10 cellular contexts compared by ENCODE assay signal in the genomic region with DNA sequence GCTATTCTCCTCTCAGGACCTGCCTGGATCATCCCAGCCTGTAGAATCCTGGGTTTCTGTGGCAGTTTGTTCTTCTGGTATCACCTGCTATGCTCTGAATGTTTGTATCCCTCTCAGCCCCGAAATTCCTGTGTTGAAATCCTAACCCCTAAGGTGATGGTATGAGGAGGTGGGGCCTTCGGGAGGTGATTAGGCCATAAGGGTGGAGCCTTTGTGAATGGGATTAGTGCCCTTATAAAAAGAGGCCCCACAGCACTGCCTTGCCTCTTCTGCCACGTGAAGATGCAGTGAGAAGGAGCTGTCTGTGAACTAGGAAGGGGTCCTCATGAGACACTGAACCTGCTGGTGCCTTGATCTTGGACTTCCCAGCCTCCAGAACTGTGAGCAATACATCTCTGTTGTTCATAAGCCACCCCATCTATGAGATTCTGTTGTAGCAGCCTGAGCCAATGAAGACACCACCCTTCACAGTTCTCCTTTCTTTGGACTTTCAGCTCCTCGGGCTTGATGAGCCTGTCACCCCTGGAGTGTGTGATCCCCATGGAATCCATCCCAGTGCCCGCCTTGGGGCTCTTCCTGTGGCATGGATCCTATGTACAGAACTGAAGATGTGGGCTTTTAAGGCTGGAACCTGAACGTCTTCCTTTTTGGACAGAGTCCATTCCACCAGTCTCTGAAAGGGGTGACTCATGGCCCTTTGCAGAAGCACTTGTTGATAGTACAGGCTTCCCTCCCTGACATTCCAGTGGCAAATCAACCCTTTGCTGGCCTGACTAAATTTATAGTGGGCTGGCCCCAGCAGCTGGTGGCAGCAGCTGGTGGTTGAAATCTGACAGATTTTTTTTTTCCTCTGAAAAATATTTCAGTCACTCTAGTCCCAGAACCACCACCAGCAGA.
DNase-seq lines count a peak whose midpoint lies in the region; ATAC-seq and TF ChIP-seq lines count a peak whose summit lies in the region.
"Had no signal": no experiment of that assay in that cellular context is flagged by ENCODE, and none has a peak within 500 bp of the region (broad histone marks: within the 10 kb centered on the region; RNA-seq: fewer than 3 reads in every experiment).

No MANE protein-coding gene starts in this region.

- H3K27me3 Mint-ChIP-seq in CD4-positive, alpha-beta memory T cell = peaks cover 5 to 7% of the 10 kb centered on the region in 2 donors

- in situ Hi-C loops in KBM-7 (cut with MboI; ENCODE audit: low pct_unique_long_range_greater_than_20kb, low sequenced_read_pairs) = no loop called here

- H3K27me3 ChIP-seq in SJSA1 (replicated peaks) (no peaks in the 10 kb centered on the region), psoas muscle (ENCODE audit: insufficient read depth in 3 of 3, low read length in 2 of 3) (no peaks in the 10 kb centered on the region)
- no peaks in the 10 kb centered on the region for H3K27me3 ChIP-seq in CD4-positive, alpha-beta memory T cell (ENCODE audit: insufficient read depth, low read length)

- CTCF ChIA-PET in CD4-positive, alpha-beta memory T cell (lab: Charles Lee; ENCODE audit: partially characterized antibody) = no interaction called here

- H3K4me3 Mint-ChIP-seq in CD4-positive, alpha-beta memory T cell = no peak overlapping the region
- H3K4me3 Mint-ChIP-seq: stimulated activated effector memory CD8-positive, alpha-beta T cell treated with anti-CD3 and anti-CD28 coated beads, Interleukin-12 subunit alpha, Interleukin-12 subunit beta, amount 100 ng/mL, for 72 hours had no signal

- no peaks in the 10 kb centered on the region for H3K9me3 ChIP-seq in SJSA1 (replicated peaks)
- no peaks in the 10 kb centered on the region for H3K9me3 ChIP-seq in psoas muscle
- H3K9me3 ChIP-seq in CD4-positive, alpha-beta memory T cell (ENCODE audit: control insufficient read depth in 1 of 2, low read length in 2 of 2) = no peaks in the 10 kb centered on the region

- POLR2A ChIA-PET in CD4-positive, alpha-beta memory T cell (lab: Charles Lee; ENCODE audit: partially characterized antibody) = no interaction called here

- H3K36me3 Mint-ChIP-seq in CD4-positive, alpha-beta memory T cell = no peaks in the 10 kb centered on the region
- H3K36me3 Mint-ChIP-seq: stimulated activated effector memory CD8-positive, alpha-beta T cell treated with anti-CD3 and anti-CD28 coated beads, Interleukin-12 subunit alpha, Interleukin-12 subunit beta, amount 100 ng/mL, for 72 hours had no signal

- DNase-seq in EH (ENCODE audit: low read depth) (peak; percentile 97), SJSA1 (ENCODE audit: low read depth in 1 of 2, low spot score in 2 of 2) (peak; percentile 72 to 81), foreskin melanocyte (peak; percentile 62), psoas muscle (no peak), KBM-7 (no peak)
- DNase-seq in CD4-positive, alpha-beta memory T cell = no peak
- DNase-seq: activated CD4-positive, CD25-positive, alpha-beta regulatory T cell had no signal

- H3K27ac ChIP-seq in SJSA1 = peak overlapping the region; percentile 25; the same call in 1 of the 2 replicates
- H3K27ac ChIP-seq in psoas muscle = peak overlapping the region; percentile 86
- no peak overlapping the region for H3K27ac ChIP-seq in CD4-positive, alpha-beta memory T cell (ENCODE audit: low read depth, low read length)

- WGBS in psoas muscle, 3 donors = 29 to 50% (median 44%) methylated on average over 6 of the region's 6 CpGs

- ATAC-seq in psoas muscle (peak; percentile 83 to 89 (median 87)), GM21381 (IDR thresholded peaks at IDR 0.05; ENCODE audit: unreplicated experiment) (no peak), HG02588 (IDR thresholded peaks at IDR 0.05; ENCODE audit: unreplicated experiment) (no peak)
- ATAC-seq: stimulated activated effector memory CD8-positive, alpha-beta T cell treated with anti-CD3 and anti-CD28 coated beads, Interleukin-12 subunit alpha, Interleukin-12 subunit beta, amount 100 ng/mL, for 72 hours had no signal

- H3K27ac Mint-ChIP-seq in CD4-positive, alpha-beta memory T cell = no peak overlapping the region
- H3K27ac Mint-ChIP-seq: stimulated activated effector memory CD8-positive, alpha-beta T cell treated with anti-CD3 and anti-CD28 coated beads, Interleukin-12 subunit alpha, Interleukin-12 subunit beta, amount 100 ng/mL, for 72 hours had no signal

- TF ChIP-seq CTCF in psoas muscle (IDR thresholded peaks at IDR 0.05) = no peak

- no peak overlapping the region for H3K4me3 ChIP-seq in SJSA1
- peak overlapping the region; percentile 47 for H3K4me3 ChIP-seq in psoas muscle
- H3K4me3 ChIP-seq in CD4-positive, alpha-beta memory T cell (ENCODE audit: low read length in 2 of 2) = no peak overlapping the region

- H3K9me3 Mint-ChIP-seq in CD4-positive, alpha-beta memory T cell = peaks cover 0 to 1% (median 0%) of the 10 kb centered on the region in 8 donors
- H3K9me3 Mint-ChIP-seq: stimulated activated effector memory CD8-positive, alpha-beta T cell treated with anti-CD3 and anti-CD28 coated beads, Interleukin-12 subunit alpha, Interleukin-12 subunit beta, amount 100 ng/mL, for 72 hours had no signal

- no peaks in the 10 kb centered on the region for H3K4me1 Mint-ChIP-seq in CD4-positive, alpha-beta memory T cell
- H3K4me1 Mint-ChIP-seq: stimulated activated effector memory CD8-positive, alpha-beta T cell treated with anti-CD3 and anti-CD28 coated beads, Interleukin-12 subunit alpha, Interleukin-12 subunit beta, amount 100 ng/mL, for 72 hours had no signal

- H3K4me1 ChIP-seq in SJSA1 (replicated peaks) = peaks cover 31% of the 10 kb centered on the region
- H3K4me1 ChIP-seq in psoas muscle = peaks cover 47% of the 10 kb centered on the region
- no peaks in the 10 kb centered on the region for H3K4me1 ChIP-seq in CD4-positive, alpha-beta memory T cell (ENCODE audit: insufficient read depth, low read length)

- intact Hi-C loops in psoas muscle (cut with DNase I) = no loop called here
- intact Hi-C loops in CD4-positive, alpha-beta memory T cell (cut with micrococcal nuclease) = no loop called here

- H3K36me3 ChIP-seq in SJSA1 = no peaks in the 10 kb centered on the region
- H3K36me3 ChIP-seq in psoas muscle (ENCODE audit: insufficient read depth in 1 of 2, low read depth in 1 of 2) = peaks cover 0 to 4% of the 10 kb centered on the region in 2 donors
- no peaks in the 10 kb centered on the region for H3K36me3 ChIP-seq in CD4-positive, alpha-beta memory T cell (ENCODE audit: insufficient read depth, low read length)

Comparison
In these comparisons a context has a peak if more than half of its experiments do, and no peak if none do; other contexts are left out.
1. DNase-seq: peak in EH (single experiment), SJSA1 (2 of 2) and foreskin melanocyte (single experiment); none in psoas muscle (0 of 2), KBM-7 (single experiment) and CD4-positive, alpha-beta memory T cell (0 of 5).
2. ATAC-seq: peak in psoas muscle (4 of 4); none in GM21381 (single experiment) and HG02588 (single experiment).